10 cellular contexts compared by ENCODE assay signal in genomic region chr3:107643038-107643883, GRCh38.
DNase-seq lines count a peak whose midpoint lies in the region; ATAC-seq, FAIRE-seq and TF ChIP-seq lines count a peak whose summit lies in the region.
"Had no signal": no experiment of that assay in that cellular context is flagged by ENCODE, and none has a peak within 500 bp of the region (broad histone marks: within the 10 kb centered on the region; RNA-seq: fewer than 3 reads in every experiment).

No MANE protein-coding gene starts in this region.

- H3K27me3 ChIP-seq in cardiac muscle cell = no peaks in the 10 kb centered on the region

- peak in 1 of 2 donors; percentile 49 for DNase-seq in cardiac muscle cell (ENCODE audit: low read depth in 1 of 2, low spot score in 1 of 2)
- no peak for DNase-seq in cardiac septum (ENCODE audit: low spot score)
- DNase-seq in MV-4-11 (lab: John Stamatoyannopoulos, UW) = peak; percentile 31
- peak; percentile 27 for DNase-seq in dermis blood vessel endothelial cell
- DNase-seq in urothelium cell line (ENCODE audit: low spot score) = peak; percentile 12
- DNase-seq in activated CD8-positive, alpha-beta memory T cell treated with anti-CD3 and anti-CD28 coated beads, Interleukin-2, amount 50 U/mL, for 48 hours = no peak
- no peak for DNase-seq in immature natural killer cell
- DNase-seq: activated CD8-positive, alpha-beta memory T cell treated with anti-CD3 and anti-CD28 coated beads for 24 hours had no signal

- peaks cover 14% of the 10 kb centered on the region for H3K4me1 ChIP-seq in cardiac muscle cell (ENCODE audit: low read depth)

- peak; percentile 17 for FAIRE-seq in urothelium cell line (lab: Jason Lieb, UNC)

- H3K9me3 ChIP-seq in cardiac muscle cell (ENCODE audit: low read depth) = no peaks in the 10 kb centered on the region

- H3K4me3 ChIP-seq in cardiac muscle cell = no peak overlapping the region

- ATAC-seq in HG02981 (IDR thresholded peaks at IDR 0.05; ENCODE audit: unreplicated experiment) = no peak

- H3K4me3 Mint-ChIP-seq in immature natural killer cell = no peak overlapping the region
- H3K4me3 Mint-ChIP-seq: CD4-positive, CD25-positive, alpha-beta regulatory T cell had no signal

- H3K4me1 Mint-ChIP-seq in immature natural killer cell = peaks cover 4 to 35% of the 10 kb centered on the region in 2 donors

- H3K36me3 ChIP-seq in cardiac muscle cell = no peaks in the 10 kb centered on the region

- peak; percentile 33 for TF ChIP-seq CTCF in cardiac muscle cell (IDR thresholded peaks at IDR 0.05; ENCODE audit: low read depth, low read length)

- intact Hi-C loops in cardiac septum (cut with DNase I) = no loop called here

- H3K27me3 Mint-ChIP-seq in immature natural killer cell (ENCODE audit: low read depth in 3 of 3) = no peaks in the 10 kb centered on the region
- H3K27me3 Mint-ChIP-seq: CD4-positive, CD25-positive, alpha-beta regulatory T cell had no signal

- H3K27ac Mint-ChIP-seq in immature natural killer cell = no peak overlapping the region

- H3K36me3 Mint-ChIP-seq in immature natural killer cell = no peaks in the 10 kb centered on the region

- peak overlapping the region; percentile 14 for H3K27ac ChIP-seq in cardiac muscle cell

- H3K9me3 Mint-ChIP-seq in immature natural killer cell = no peaks in the 10 kb centered on the region
- H3K9me3 Mint-ChIP-seq: CD4-positive, CD25-positive, alpha-beta regulatory T cell had no signal

Comparison
In these comparisons a context has a peak if more than half of its experiments do, and no peak if none do; other contexts are left out.
1. DNase-seq: peak in MV-4-11 (single experiment), dermis blood vessel endothelial cell (single experiment) and urothelium cell line (single experiment); none in cardiac septum (single experiment), activated CD8-positive, alpha-beta memory T cell treated with anti-CD3 and anti-CD28 coated beads, Interleukin-2, amount 50 U/mL, for 48 hours (single experiment) and immature natural killer cell (0 of 3).